ENCODE assay signal across 1 cellular context in the genomic region with DNA sequence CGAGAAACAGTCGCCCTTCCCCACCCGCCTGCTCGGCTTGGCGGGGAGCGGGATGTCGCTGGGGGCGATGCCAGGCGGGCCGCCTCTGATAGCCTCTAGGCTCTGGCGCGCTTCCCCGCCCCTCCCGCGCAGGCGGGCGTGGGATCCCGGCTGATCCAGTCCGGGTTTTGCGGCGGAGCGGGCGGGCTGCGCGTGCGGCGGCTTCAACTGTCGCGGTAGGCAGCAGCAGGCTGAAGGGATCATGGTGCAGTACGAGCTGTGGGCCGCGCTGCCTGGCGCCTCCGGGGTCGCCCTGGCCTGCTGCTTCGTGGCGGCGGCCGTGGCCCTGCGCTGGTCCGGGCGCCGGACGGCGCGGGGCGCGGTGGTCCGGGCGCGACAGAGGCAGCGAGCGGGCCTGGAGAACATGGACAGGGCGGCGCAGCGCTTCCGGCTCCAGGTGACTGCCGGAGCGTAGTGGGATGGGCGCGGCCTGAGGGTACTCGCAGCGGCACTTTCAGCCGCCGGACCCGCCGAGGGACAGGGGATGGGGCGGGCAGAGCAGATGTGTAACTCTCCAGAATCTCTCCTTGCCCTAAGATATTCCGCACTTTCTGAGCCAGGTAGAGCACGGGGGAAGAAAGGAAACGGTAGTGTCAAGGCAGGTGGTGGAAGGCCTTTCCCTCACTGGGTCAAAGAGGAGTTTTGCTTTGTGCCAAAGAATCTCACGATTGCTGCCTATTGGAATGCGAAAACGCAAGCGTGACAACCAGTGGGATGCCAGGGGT.
TF ChIP-seq lines count a peak whose summit lies in the region.

A gene (plus strand): TSS at position 210 of the 764 bp plus-strand sequence. CDS start 32 bp downstream, at position 242.

TF ChIP-seq in HepG2, 621 proteins besides CTCF, POLR2A, EP300 and RAD21 (continued from another document and continues in another):
- TF ChIP-seq, protein P1, sequence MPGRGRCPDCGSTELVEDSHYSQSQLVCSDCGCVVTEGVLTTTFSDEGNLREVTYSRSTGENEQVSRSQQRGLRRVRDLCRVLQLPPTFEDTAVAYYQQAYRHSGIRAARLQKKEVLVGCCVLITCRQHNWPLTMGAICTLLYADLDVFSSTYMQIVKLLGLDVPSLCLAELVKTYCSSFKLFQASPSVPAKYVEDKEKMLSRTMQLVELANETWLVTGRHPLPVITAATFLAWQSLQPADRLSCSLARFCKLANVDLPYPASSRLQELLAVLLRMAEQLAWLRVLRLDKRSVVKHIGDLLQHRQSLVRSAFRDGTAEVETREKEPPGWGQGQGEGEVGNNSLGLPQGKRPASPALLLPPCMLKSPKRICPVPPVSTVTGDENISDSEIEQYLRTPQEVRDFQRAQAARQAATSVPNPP (CRISPR knock-in tag; IDR thresholded peaks at IDR 0.05): peak; percentile 83
- TF ChIP-seq, protein P2, sequence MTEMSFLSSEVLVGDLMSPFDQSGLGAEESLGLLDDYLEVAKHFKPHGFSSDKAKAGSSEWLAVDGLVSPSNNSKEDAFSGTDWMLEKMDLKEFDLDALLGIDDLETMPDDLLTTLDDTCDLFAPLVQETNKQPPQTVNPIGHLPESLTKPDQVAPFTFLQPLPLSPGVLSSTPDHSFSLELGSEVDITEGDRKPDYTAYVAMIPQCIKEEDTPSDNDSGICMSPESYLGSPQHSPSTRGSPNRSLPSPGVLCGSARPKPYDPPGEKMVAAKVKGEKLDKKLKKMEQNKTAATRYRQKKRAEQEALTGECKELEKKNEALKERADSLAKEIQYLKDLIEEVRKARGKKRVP (CRISPR knock-in tag; IDR thresholded peaks at IDR 0.05): no peak
- TF ChIP-seq TP53 (CRISPR knock-in tag; conservative IDR thresholded peaks at IDR 0.05): no peak
- TF ChIP-seq, protein P3, sequence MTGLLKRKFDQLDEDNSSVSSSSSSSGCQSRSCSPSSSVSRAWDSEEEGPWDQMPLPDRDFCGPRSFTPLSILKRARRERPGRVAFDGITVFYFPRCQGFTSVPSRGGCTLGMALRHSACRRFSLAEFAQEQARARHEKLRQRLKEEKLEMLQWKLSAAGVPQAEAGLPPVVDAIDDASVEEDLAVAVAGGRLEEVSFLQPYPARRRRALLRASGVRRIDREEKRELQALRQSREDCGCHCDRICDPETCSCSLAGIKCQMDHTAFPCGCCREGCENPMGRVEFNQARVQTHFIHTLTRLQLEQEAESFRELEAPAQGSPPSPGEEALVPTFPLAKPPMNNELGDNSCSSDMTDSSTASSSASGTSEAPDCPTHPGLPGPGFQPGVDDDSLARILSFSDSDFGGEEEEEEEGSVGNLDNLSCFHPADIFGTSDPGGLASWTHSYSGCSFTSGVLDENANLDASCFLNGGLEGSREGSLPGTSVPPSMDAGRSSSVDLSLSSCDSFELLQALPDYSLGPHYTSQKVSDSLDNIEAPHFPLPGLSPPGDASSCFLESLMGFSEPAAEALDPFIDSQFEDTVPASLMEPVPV (CRISPR knock-in tag; IDR thresholded peaks at IDR 0.05): peak; percentile 89
- peak; percentile 91 for TF ChIP-seq ZMAT3 (CRISPR knock-in tag; conservative IDR thresholded peaks at IDR 0.05)
- no peak for TF ChIP-seq NR2F6 (IDR thresholded peaks at IDR 0.05)
- TF ChIP-seq NR2F6 (CRISPR knock-in tag; IDR thresholded peaks at IDR 0.05): peak; percentile 64; the same call in 1 of the 2 replicates
- no peak for TF ChIP-seq HHEX (CRISPR knock-in tag; IDR thresholded peaks at IDR 0.05)
- TF ChIP-seq TOPORS (CRISPR knock-in tag; IDR thresholded peaks at IDR 0.05): peak; percentile 96
- TF ChIP-seq ZNF816 (CRISPR knock-in tag; IDR thresholded peaks at IDR 0.05; ENCODE audit: borderline replicate concordance): no peak; the same call in 1 of the 2 replicates
- peak; percentile 81 for TF ChIP-seq RFXAP (CRISPR knock-in tag; IDR thresholded peaks at IDR 0.05; ENCODE audit: borderline replicate concordance)
- TF ChIP-seq ZNF10 (CRISPR knock-in tag; IDR thresholded peaks at IDR 0.05; ENCODE audit: borderline replicate concordance, low read depth): no peak
- peak; percentile 75 for TF ChIP-seq RBFOX2 (IDR thresholded peaks at IDR 0.05; ENCODE audit: low read depth, low read length)
- no peak for TF ChIP-seq SMAD1 (CRISPR knock-in tag; IDR thresholded peaks at IDR 0.05; ENCODE audit: borderline replicate concordance, low read depth)
- TF ChIP-seq ZNF766 (CRISPR knock-in tag; IDR thresholded peaks at IDR 0.05; ENCODE audit: borderline replicate concordance): peak; percentile 86
- peak; percentile 94 for TF ChIP-seq KDM5B (CRISPR knock-in tag; IDR thresholded peaks at IDR 0.05; ENCODE audit: borderline replicate concordance)
- peak; percentile 89 for TF ChIP-seq ZMYM3 (CRISPR knock-in tag; IDR thresholded peaks at IDR 0.05)
- TF ChIP-seq MTF2 (CRISPR knock-in tag; IDR thresholded peaks at IDR 0.05; ENCODE audit: borderline replicate concordance): peak; percentile 79; the same call in 1 of the 2 replicates
- TF ChIP-seq CENPX (CRISPR knock-in tag; IDR thresholded peaks at IDR 0.05): no peak
- TF ChIP-seq ZNF678 (CRISPR knock-in tag; IDR thresholded peaks at IDR 0.05): no peak
- no peak for TF ChIP-seq TBL1XR1 (IDR thresholded peaks at IDR 0.05; ENCODE audit: borderline replicate concordance, low read length, partially characterized antibody)
- TF ChIP-seq ZNF546 (CRISPR knock-in tag; conservative IDR thresholded peaks at IDR 0.05): peak; percentile 79; the same call in 1 of the 2 replicates
- TF ChIP-seq ZNF468 (CRISPR knock-in tag; IDR thresholded peaks at IDR 0.05): no peak
- TF ChIP-seq ZNF337 (CRISPR knock-in tag; IDR thresholded peaks at IDR 0.05; ENCODE audit: borderline replicate concordance, low read depth): peak; percentile 59; the same call in 1 of the 2 replicates
- TF ChIP-seq CBX2 (IDR thresholded peaks at IDR 0.05; ENCODE audit: low read depth, low read length): no peak
- TF ChIP-seq CBX2 (CRISPR knock-in tag; IDR thresholded peaks at IDR 0.05; ENCODE audit: low read depth): peak; percentile 41; the same call in 1 of the 2 replicates
- TF ChIP-seq NFE2 (CRISPR knock-in tag; IDR thresholded peaks at IDR 0.05): no peak
- peak; percentile 86 for TF ChIP-seq ZNF331 (CRISPR knock-in tag; IDR thresholded peaks at IDR 0.05)
- peak; percentile 80 for TF ChIP-seq ZNF430 (CRISPR knock-in tag; IDR thresholded peaks at IDR 0.05)
- peak; percentile 82 for TF ChIP-seq CBX5 (CRISPR knock-in tag; IDR thresholded peaks at IDR 0.05; ENCODE audit: borderline replicate concordance)
- 0 out of 2 replicates have a peak, but pooled peaks have one; percentile 65 for TF ChIP-seq KAT7 (CRISPR knock-in tag; IDR thresholded peaks at IDR 0.05; ENCODE audit: borderline replicate concordance)
- TF ChIP-seq, protein P4, sequence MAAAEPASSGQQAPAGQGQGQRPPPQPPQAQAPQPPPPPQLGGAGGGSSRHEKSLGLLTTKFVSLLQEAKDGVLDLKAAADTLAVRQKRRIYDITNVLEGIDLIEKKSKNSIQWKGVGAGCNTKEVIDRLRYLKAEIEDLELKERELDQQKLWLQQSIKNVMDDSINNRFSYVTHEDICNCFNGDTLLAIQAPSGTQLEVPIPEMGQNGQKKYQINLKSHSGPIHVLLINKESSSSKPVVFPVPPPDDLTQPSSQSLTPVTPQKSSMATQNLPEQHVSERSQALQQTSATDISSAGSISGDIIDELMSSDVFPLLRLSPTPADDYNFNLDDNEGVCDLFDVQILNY (CRISPR knock-in tag; conservative IDR thresholded peaks at IDR 0.05): peak; percentile 89
- TF ChIP-seq, protein P5, sequence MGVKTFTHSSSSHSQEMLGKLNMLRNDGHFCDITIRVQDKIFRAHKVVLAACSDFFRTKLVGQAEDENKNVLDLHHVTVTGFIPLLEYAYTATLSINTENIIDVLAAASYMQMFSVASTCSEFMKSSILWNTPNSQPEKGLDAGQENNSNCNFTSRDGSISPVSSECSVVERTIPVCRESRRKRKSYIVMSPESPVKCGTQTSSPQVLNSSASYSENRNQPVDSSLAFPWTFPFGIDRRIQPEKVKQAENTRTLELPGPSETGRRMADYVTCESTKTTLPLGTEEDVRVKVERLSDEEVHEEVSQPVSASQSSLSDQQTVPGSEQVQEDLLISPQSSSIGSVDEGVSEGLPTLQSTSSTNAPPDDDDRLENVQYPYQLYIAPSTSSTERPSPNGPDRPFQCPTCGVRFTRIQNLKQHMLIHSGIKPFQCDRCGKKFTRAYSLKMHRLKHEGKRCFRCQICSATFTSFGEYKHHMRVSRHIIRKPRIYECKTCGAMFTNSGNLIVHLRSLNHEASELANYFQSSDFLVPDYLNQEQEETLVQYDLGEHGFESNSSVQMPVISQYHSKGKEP (CRISPR knock-in tag; IDR thresholded peaks at IDR 0.05): no peak
- TF ChIP-seq, protein P6, sequence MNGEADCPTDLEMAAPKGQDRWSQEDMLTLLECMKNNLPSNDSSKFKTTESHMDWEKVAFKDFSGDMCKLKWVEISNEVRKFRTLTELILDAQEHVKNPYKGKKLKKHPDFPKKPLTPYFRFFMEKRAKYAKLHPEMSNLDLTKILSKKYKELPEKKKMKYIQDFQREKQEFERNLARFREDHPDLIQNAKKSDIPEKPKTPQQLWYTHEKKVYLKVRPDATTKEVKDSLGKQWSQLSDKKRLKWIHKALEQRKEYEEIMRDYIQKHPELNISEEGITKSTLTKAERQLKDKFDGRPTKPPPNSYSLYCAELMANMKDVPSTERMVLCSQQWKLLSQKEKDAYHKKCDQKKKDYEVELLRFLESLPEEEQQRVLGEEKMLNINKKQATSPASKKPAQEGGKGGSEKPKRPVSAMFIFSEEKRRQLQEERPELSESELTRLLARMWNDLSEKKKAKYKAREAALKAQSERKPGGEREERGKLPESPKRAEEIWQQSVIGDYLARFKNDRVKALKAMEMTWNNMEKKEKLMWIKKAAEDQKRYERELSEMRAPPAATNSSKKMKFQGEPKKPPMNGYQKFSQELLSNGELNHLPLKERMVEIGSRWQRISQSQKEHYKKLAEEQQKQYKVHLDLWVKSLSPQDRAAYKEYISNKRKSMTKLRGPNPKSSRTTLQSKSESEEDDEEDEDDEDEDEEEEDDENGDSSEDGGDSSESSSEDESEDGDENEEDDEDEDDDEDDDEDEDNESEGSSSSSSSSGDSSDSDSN (CRISPR knock-in tag; IDR thresholded peaks at IDR 0.05): peak; percentile 71; the same call in 1 of the 2 replicates
- no peak for TF ChIP-seq SP1 (IDR thresholded peaks at IDR 0.05)
- TF ChIP-seq SP1 (CRISPR knock-in tag; IDR thresholded peaks at IDR 0.05): peak; percentile 78; the same call in 1 of the 2 replicates
- peak; percentile 89 for TF ChIP-seq ZNF547 (CRISPR knock-in tag; IDR thresholded peaks at IDR 0.05)
- TF ChIP-seq, protein P7, sequence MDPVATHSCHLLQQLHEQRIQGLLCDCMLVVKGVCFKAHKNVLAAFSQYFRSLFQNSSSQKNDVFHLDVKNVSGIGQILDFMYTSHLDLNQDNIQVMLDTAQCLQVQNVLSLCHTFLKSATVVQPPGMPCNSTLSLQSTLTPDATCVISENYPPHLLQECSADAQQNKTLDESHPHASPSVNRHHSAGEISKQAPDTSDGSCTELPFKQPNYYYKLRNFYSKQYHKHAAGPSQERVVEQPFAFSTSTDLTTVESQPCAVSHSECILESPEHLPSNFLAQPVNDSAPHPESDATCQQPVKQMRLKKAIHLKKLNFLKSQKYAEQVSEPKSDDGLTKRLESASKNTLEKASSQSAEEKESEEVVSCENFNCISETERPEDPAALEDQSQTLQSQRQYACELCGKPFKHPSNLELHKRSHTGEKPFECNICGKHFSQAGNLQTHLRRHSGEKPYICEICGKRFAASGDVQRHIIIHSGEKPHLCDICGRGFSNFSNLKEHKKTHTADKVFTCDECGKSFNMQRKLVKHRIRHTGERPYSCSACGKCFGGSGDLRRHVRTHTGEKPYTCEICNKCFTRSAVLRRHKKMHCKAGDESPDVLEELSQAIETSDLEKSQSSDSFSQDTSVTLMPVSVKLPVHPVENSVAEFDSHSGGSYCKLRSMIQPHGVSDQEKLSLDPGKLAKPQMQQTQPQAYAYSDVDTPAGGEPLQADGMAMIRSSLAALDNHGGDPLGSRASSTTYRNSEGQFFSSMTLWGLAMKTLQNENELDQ (CRISPR knock-in tag; IDR thresholded peaks at IDR 0.05; ENCODE audit: borderline replicate concordance): 0 out of 2 replicates have a peak, but pooled peaks have one; percentile 38
- peak; percentile 37 for TF ChIP-seq ELF1 (CRISPR knock-in tag; IDR thresholded peaks at IDR 0.05)
- TF ChIP-seq TAF1 (CRISPR knock-in tag; IDR thresholded peaks at IDR 0.05): peak; percentile 57; the same call in 1 of the 2 replicates
- TF ChIP-seq RXRA (CRISPR knock-in tag; IDR thresholded peaks at IDR 0.05): peak; percentile 77
- TF ChIP-seq ETV6 (CRISPR knock-in tag; conservative IDR thresholded peaks at IDR 0.05): no peak; the same call in 1 of the 2 replicates
- no peak for TF ChIP-seq ZKSCAN1 (IDR thresholded peaks at IDR 0.05; ENCODE audit: low read length)
- TF ChIP-seq ZNF556 (CRISPR knock-in tag; IDR thresholded peaks at IDR 0.05; ENCODE audit: borderline replicate concordance): no peak; the same call in 1 of the 2 replicates
- peak; percentile 86 for TF ChIP-seq ZSCAN21 (CRISPR knock-in tag; IDR thresholded peaks at IDR 0.05; ENCODE audit: borderline replicate concordance)
- TF ChIP-seq GATAD1 (CRISPR knock-in tag; IDR thresholded peaks at IDR 0.05): peak; percentile 62; the same call in 1 of the 2 replicates
- peak; percentile 41; the same call in 1 of the 2 replicates for TF ChIP-seq HNF4G (IDR thresholded peaks at IDR 0.05; ENCODE audit: borderline replicate concordance, low read depth, low read length)
- no peak for TF ChIP-seq HNF4G (CRISPR knock-in tag; IDR thresholded peaks at IDR 0.05; ENCODE audit: borderline replicate concordance, low read depth)
- no peak for TF ChIP-seq LCORL (IDR thresholded peaks at IDR 0.05)
- TF ChIP-seq LCORL (CRISPR knock-in tag; IDR thresholded peaks at IDR 0.05): peak; percentile 53; the same call in 1 of the 2 replicates
- TF ChIP-seq, protein P8, sequence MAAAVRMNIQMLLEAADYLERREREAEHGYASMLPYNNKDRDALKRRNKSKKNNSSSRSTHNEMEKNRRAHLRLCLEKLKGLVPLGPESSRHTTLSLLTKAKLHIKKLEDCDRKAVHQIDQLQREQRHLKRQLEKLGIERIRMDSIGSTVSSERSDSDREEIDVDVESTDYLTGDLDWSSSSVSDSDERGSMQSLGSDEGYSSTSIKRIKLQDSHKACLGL (CRISPR knock-in tag; IDR thresholded peaks at IDR 0.05): peak; percentile 90
- TF ChIP-seq ZNF780A (CRISPR knock-in tag; IDR thresholded peaks at IDR 0.05): no peak
- peak; percentile 89; the same call in 1 of the 2 replicates for TF ChIP-seq ZNF232 (CRISPR knock-in tag; IDR thresholded peaks at IDR 0.05; ENCODE audit: borderline replicate concordance)
